19 cellular contexts compared by ENCODE assay signal in the genomic region with DNA sequence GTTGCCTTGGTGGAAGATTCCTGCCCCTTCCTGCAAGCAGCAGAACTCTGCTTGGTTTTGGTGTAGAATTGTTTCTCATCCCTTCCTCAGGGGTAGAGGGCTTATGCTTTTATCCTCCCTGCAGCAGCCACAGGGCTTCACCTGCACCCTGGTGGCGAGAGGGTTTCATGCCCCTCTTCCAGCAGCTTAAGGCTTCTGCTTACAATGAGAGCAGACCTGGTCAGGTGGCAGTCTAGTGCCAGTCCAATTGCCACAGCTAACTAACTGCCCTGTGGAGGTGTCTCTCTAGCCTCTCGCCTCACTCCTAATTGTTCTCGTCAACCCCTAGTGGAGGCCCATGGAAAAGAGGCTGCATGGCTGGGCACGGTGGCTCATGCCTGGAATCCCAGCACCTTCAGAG. TPM values are rescaled to one million over a fixed set of nuclear protein-coding genes. Genes with fewer than 3 reads are reported as not detected.
"Had no signal": no experiment of that assay in that cellular context is flagged by ENCODE, and none has a peak within 500 bp of the region (broad histone marks: within the 10 kb centered on the region; RNA-seq: fewer than 3 reads in every experiment).

No MANE protein-coding gene starts in this region.

- H3K9me3 ChIP-seq: pancreas, transverse colon had no signal

- H3K27me3 ChIP-seq: gastrocnemius medialis, heart left ventricle, pancreas, transverse colon had no signal

- ATAC-seq: activated CD8-positive, alpha-beta T cell treated with anti-CD3 and anti-CD28 coated beads, Interleukin-2, amount 10 ng/mL, durations not matched to agents 7 days and 5 days; activated naive CD4-positive, alpha-beta T cell treated with anti-CD3 and anti-CD28 coated beads, Interleukin-2, amount 50 U/mL, for 72 hours; gastrocnemius medialis; heart left ventricle; naive thymus-derived CD4-positive, alpha-beta T cell; pancreas; stimulated activated naive CD8-positive, alpha-beta T cell treated with anti-CD3 and anti-CD28 coated beads, Interleukin-15, Interleukin-2, amounts not matched to agents 100 U/mL and 50 U/mL, for 24 hours had no signal

- H3K36me3 ChIP-seq: gastrocnemius medialis, heart left ventricle, pancreas, transverse colon had no signal

- H3K27ac ChIP-seq: gastrocnemius medialis, heart left ventricle, pancreas, transverse colon had no signal

- FAIRE-seq: islet of Langerhans, pancreas, small intestine had no signal

- H3K4me3 ChIP-seq: gastrocnemius medialis, heart left ventricle, pancreas, transverse colon had no signal

- DNase-seq: activated B cell treated with CpG ODN at 0.5 μM for 24 hours; activated CD4-positive, alpha-beta T cell treated with anti-CD3 and anti-CD28 coated beads, Interleukin-2, amount 10 ng/mL, durations not matched to agents 24 days and 14 days; activated CD8-positive, alpha-beta memory T cell treated with anti-CD3 and anti-CD28 coated beads, Interleukin-2, amount 50 U/mL, for 4 hours; activated CD8-positive, alpha-beta T cell treated with anti-CD3 and anti-CD28 coated beads, Interleukin-2, amount 10 ng/mL, durations not matched to agents 7 days and 5 days; activated effector memory CD4-positive, alpha-beta T cell treated with anti-CD3 and anti-CD28 coated beads, Interleukin-2, amount 50 U/mL, for 16 hours; activated T-cell treated with anti-CD3 and anti-CD28 coated beads, Interleukin-2, amount 50 U/mL, for 48 hours; effector memory CD4-positive, alpha-beta T cell; gastrocnemius medialis; heart left ventricle; naive thymus-derived CD4-positive, alpha-beta T cell; pancreas; small intestine; stimulated activated naive CD8-positive, alpha-beta T cell treated with anti-CD3 and anti-CD28 coated beads, Interleukin-15, Interleukin-2, amounts not matched to agents 100 U/mL and 50 U/mL, for 24 hours; T-helper 2 cell; transverse colon had no signal

- H3K4me1 ChIP-seq: gastrocnemius medialis, heart left ventricle, pancreas, transverse colon had no signal

RNA-seq across cellular contexts. Expression of gene ACBD7, which starts 19.3 kb away (rescaled TPM):
- total RNA-seq: activated B cell treated with CpG ODN at 0.5 μM for 24 hours, gastrocnemius medialis, transverse colon had no signal

RNA-seq across cellular contexts. Expression of gene OLAH, which starts 25.5 kb away (rescaled TPM):
- total RNA-seq: activated B cell treated with CpG ODN at 0.5 μM for 24 hours, fibroblast of lung, mononuclear cell, pancreas, transverse colon had no signal
- polyA plus RNA-seq: naive thymus-derived CD4-positive, alpha-beta T cell; pancreas had no signal
